10 cellular contexts compared by ENCODE assay signal in genomic region chr12:50211392-50212070, GRCh38. TPM values are rescaled to one million over a fixed set of nuclear protein-coding genes. Genes with fewer than 3 reads are reported as not detected.
DNase-seq lines count a peak whose midpoint lies in the region; ATAC-seq and TF ChIP-seq lines count a peak whose summit lies in the region.
"Had no signal": no experiment of that assay in that cellular context is flagged by ENCODE, and none has a peak within 500 bp of the region (broad histone marks: within the 10 kb centered on the region; RNA-seq: fewer than 3 reads in every experiment).

No MANE protein-coding gene starts in this region.

- no peaks in the 10 kb centered on the region for H3K36me3 ChIP-seq in DND-41 (ENCODE audit: insufficient read depth, low read length)
- peaks cover 78% of the 10 kb centered on the region for H3K36me3 ChIP-seq in SJSA1
- no peaks in the 10 kb centered on the region for H3K36me3 ChIP-seq in esophagus (ENCODE audit: control insufficient read depth in 2 of 2, insufficient read depth in 2 of 2, low read length in 1 of 2)
- H3K36me3 ChIP-seq in osteoblast (ENCODE audit: insufficient read depth, low read length) = peaks cover 66% of the 10 kb centered on the region

- H3K4me2 ChIP-seq in DND-41 (ENCODE audit: insufficient read depth, low read length) (peak overlapping the region; percentile 37), osteoblast (ENCODE audit: insufficient read depth, low read length) (peak overlapping the region; percentile 44)

- WGBS in esophagus, 2 donors = 60 to 65% methylated on average over 6 of the region's 6 CpGs

- DNase-seq in DND-41 (no peak), SJSA1 (ENCODE audit: low read depth in 1 of 2, low spot score in 2 of 2) (peak in 1 of 2 experiments; percentile 51), osteoblast (ENCODE audit: insufficient read length, low spot score, missing footprints) (no peak), NCI-H748 treated with DMSO at 0.1 percent for 48 hours (lab: John Stamatoyannopoulos, UW) (no peak), coronary artery (ENCODE audit: low spot score) (no peak), KG1 (lab: John Stamatoyannopoulos, UW) (no peak)
- DNase-seq: cortex of kidney, mucosa of descending colon had no signal

- H3K9me3 ChIP-seq in DND-41 (ENCODE audit: insufficient read depth, low read length, severe bottlenecking) (no peaks in the 10 kb centered on the region), SJSA1 (replicated peaks) (no peaks in the 10 kb centered on the region), esophagus (ENCODE audit: control insufficient read depth in 2 of 2, insufficient read depth in 1 of 2, low read depth in 1 of 2, low read length in 1 of 2) (no peaks in the 10 kb centered on the region), osteoblast (ENCODE audit: low read depth, low read length) (no peaks in the 10 kb centered on the region)
- H3K9me3 ChIP-seq: mucosa of descending colon had no signal

- H3K27me3 ChIP-seq in DND-41 (ENCODE audit: insufficient read depth, low read length, poor library complexity) (no peaks in the 10 kb centered on the region), SJSA1 (replicated peaks) (no peaks in the 10 kb centered on the region), esophagus (ENCODE audit: control insufficient read depth in 1 of 2, insufficient read depth in 2 of 2, low read length in 2 of 2) (no peaks in the 10 kb centered on the region), osteoblast (ENCODE audit: insufficient read depth, low read length) (no peaks in the 10 kb centered on the region)

- peak; percentile 55; the same call in 2 of the 3 replicates for ATAC-seq in DND-41 (ENCODE audit: insufficient read depth, low read depth)
- ATAC-seq in GM18511 (IDR thresholded peaks at IDR 0.05; ENCODE audit: unreplicated experiment) = no peak
- ATAC-seq: mucosa of descending colon had no signal

- H3K9ac ChIP-seq in DND-41 (ENCODE audit: low read depth, low read length) = peak overlapping the region; percentile 24; the same call in 1 of the 2 replicates

- H3K79me2 ChIP-seq in DND-41 (ENCODE audit: insufficient read depth, low read length) (no peaks in the 10 kb centered on the region), osteoblast (ENCODE audit: insufficient read depth, low read length) (peaks cover 95% of the 10 kb centered on the region)

- H3K27ac ChIP-seq in DND-41 (ENCODE audit: low read length) (peak overlapping the region; percentile 57), SJSA1 (peak overlapping the region; percentile 67), esophagus (ENCODE audit: low read depth in 2 of 2, low read length in 1 of 2) (peak overlapping the region; percentile 50 to 60), osteoblast (ENCODE audit: low read depth, low read length) (peak overlapping the region; percentile 54), coronary artery (no peak overlapping the region)

- peak; percentile 44 for TF ChIP-seq CTCF in DND-41 (IDR thresholded peaks at IDR 0.05; ENCODE audit: borderline replicate concordance, extremely low read depth, low read length, poor library complexity, severe bottlenecking)
- no peak for TF ChIP-seq CTCF in osteoblast (IDR thresholded peaks at IDR 0.05; ENCODE audit: extremely low read depth, low read depth, low read length)
- no peak for TF ChIP-seq CTCF in coronary artery (IDR thresholded peaks at IDR 0.05)

- H2AFZ ChIP-seq in DND-41 (ENCODE audit: low read depth, low read length) (peak overlapping the region; percentile 42), osteoblast (ENCODE audit: low read length) (no peak overlapping the region)

- H3K4me3 ChIP-seq in DND-41 (ENCODE audit: low read depth in 1 of 2, low read length in 2 of 2) (no peak overlapping the region), SJSA1 (no peak overlapping the region), esophagus (ENCODE audit: low read depth in 1 of 2, low read length in 2 of 2) (no peak overlapping the region), osteoblast (ENCODE audit: insufficient read depth, low read length) (no peak overlapping the region), coronary artery (no peak overlapping the region)
- H3K4me3 ChIP-seq: mucosa of descending colon had no signal

- H4K20me1 ChIP-seq in DND-41 (ENCODE audit: insufficient read depth, low read length) (no peaks in the 10 kb centered on the region), osteoblast (ENCODE audit: insufficient read depth, low read length) (peaks cover 63% of the 10 kb centered on the region)

- peaks cover 21% of the 10 kb centered on the region for H3K4me1 ChIP-seq in DND-41 (ENCODE audit: insufficient read depth, low read length)
- H3K4me1 ChIP-seq in SJSA1 (replicated peaks) = peaks cover 48% of the 10 kb centered on the region
- no peaks in the 10 kb centered on the region for H3K4me1 ChIP-seq in esophagus (ENCODE audit: control insufficient read depth in 2 of 2, insufficient read depth in 2 of 2, low read length in 1 of 2)
- H3K4me1 ChIP-seq in osteoblast (ENCODE audit: insufficient read depth, low read length) = peaks cover 44% of the 10 kb centered on the region

RNA-seq across cellular contexts. Expression of gene CERS5, which starts 44.4 kb away (rescaled TPM):
- total RNA-seq in SJSA1 (2014; rRNA removed; shearing (Covaris generic)) = 23.1 and 36.3 TPM in 2 replicates
- 10 to 100 TPM; 21.0 to 41.3 TPM for polyA plus RNA-seq in esophagus
- total RNA-seq in osteoblast = 30.9 and 33.7 TPM in 2 replicates

Comparison
In these comparisons a context has a peak if more than half of its experiments do, and no peak if none do; other contexts are left out.
1. H3K27ac ChIP-seq: peak in DND-41 (single experiment), SJSA1 (single experiment), esophagus (2 of 2) and osteoblast (single experiment); none in coronary artery (0 of 2).